Comparison of ENCODE assay signal across 8 cellular contexts in the genomic region with DNA sequence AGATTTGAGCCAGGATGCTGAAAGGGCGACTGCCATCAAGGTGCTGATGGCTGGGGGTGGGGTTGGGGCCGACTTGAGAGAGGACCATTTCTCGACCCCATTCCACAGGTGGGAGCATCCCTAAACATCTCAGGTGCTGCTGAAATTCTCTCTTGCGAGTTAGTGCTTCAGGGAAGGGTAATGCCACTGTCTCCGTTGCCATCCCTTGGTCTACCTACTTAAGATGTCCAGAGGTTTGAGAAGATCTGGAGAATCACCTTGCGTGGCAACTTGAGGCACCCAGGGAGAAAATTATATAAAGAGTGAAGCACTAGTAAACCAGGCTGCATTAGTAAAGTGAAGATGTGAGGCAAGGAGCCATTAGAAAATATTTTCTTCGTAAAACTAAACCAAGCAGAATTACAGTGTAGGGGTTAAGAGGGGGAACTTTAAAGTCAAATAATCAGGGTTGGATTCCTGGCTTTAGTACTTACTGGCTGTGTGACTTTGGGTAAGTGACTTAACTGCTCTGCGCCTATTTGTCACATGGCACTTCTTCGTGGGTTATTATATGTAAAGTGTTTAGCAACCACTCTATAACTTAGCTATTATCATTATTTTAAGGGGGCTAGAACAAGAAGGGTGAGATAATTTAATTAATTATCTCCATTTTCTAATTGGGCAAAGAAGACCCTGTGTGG. TPM values are rescaled to one million over a fixed set of nuclear protein-coding genes. Genes with fewer than 3 reads are reported as not detected.
A peak's percentile ranks its signal among the peaks of the same experiment; 100 is the strongest.
DNase-seq lines count a peak whose midpoint lies in the region; ATAC-seq and TF ChIP-seq lines count a peak whose summit lies in the region.

No MANE protein-coding gene starts in this region.

- H3K9ac ChIP-seq in OCI-LY3 (ENCODE audit: low read length) = peak overlapping the region; percentile 97

- H3K9me3 Mint-ChIP-seq in CD8-positive, alpha-beta memory T cell = no peaks in the 10 kb centered on the region

- no peak for TF ChIP-seq CTCF in OCI-LY3 (IDR thresholded peaks at IDR 0.05; ENCODE audit: low read depth, low read length)
- TF ChIP-seq CTCF in epithelial cell of esophagus (IDR thresholded peaks at IDR 0.05; ENCODE audit: insufficient read depth, low read depth, low read length, missing control alignments) = no peak
- no peak for TF ChIP-seq CTCF in ovary (IDR thresholded peaks at IDR 0.05)

- H3K36me3 ChIP-seq in CD8-positive, alpha-beta memory T cell (ENCODE audit: insufficient read depth, low read length) = peaks cover 3% of the 10 kb centered on the region
- peaks cover 17% of the 10 kb centered on the region for H3K36me3 ChIP-seq in OCI-LY3 (replicated peaks; ENCODE audit: low read depth, low read length)
- H3K36me3 ChIP-seq in ovary = no peaks in the 10 kb centered on the region

- no peaks in the 10 kb centered on the region for H3K9me3 ChIP-seq in CD8-positive, alpha-beta memory T cell (ENCODE audit: low read length)
- H3K9me3 ChIP-seq in OCI-LY3 (ENCODE audit: insufficient read depth, low read length) (peaks cover 11% of the 10 kb centered on the region), ovary (no peaks in the 10 kb centered on the region)

- H3K27me3 Mint-ChIP-seq in CD8-positive, alpha-beta memory T cell = no peaks in the 10 kb centered on the region

- H3K79me2 ChIP-seq in OCI-LY3 (ENCODE audit: low read length) = peaks cover 64% of the 10 kb centered on the region

- peak overlapping the region; percentile 80 to 98 (median 94) for H3K4me3 Mint-ChIP-seq in CD8-positive, alpha-beta memory T cell

- peaks cover 67 to 81% (median 74%) of the 10 kb centered on the region in 3 donors for H3K4me1 Mint-ChIP-seq in CD8-positive, alpha-beta memory T cell

- H3K27me3 ChIP-seq in CD8-positive, alpha-beta memory T cell (ENCODE audit: insufficient read depth, low read length, poor library complexity, severe bottlenecking) = no peaks in the 10 kb centered on the region
- H3K27me3 ChIP-seq in OCI-LY3 (ENCODE audit: low read depth, low read length) = no peaks in the 10 kb centered on the region
- H3K27me3 ChIP-seq in ovary = no peaks in the 10 kb centered on the region

- DNase-seq in CD8-positive, alpha-beta memory T cell = no peak
- DNase-seq in epithelial cell of esophagus (ENCODE audit: low read depth) (no peak), ovary (no peak), putamen (ENCODE audit: low spot score) (no peak), activated gamma-delta T cell treated with Interleukin-2 at 50 U/mL for 16 hours (no peak)
- DNase-seq in effector CD8-positive, alpha-beta T cell (lab: John Stamatoyannopoulos, UW) = no peak

- H3K4me1 ChIP-seq in CD8-positive, alpha-beta memory T cell (ENCODE audit: insufficient read depth, low read length) = peaks cover 65% of the 10 kb centered on the region
- H3K4me1 ChIP-seq in OCI-LY3 (ENCODE audit: low read length) = peaks cover 80% of the 10 kb centered on the region
- H3K4me1 ChIP-seq in ovary (ENCODE audit: insufficient read depth) = peaks cover 12% of the 10 kb centered on the region

- H3K4me3 ChIP-seq in CD8-positive, alpha-beta memory T cell (ENCODE audit: low read length) = peak overlapping the region; percentile 57
- H3K4me3 ChIP-seq in OCI-LY3 (ENCODE audit: low read length) = peak overlapping the region; percentile 88
- peak overlapping the region; percentile 72 for H3K4me3 ChIP-seq in epithelial cell of esophagus (ENCODE audit: low read length)
- peak overlapping the region; percentile 82 for H3K4me3 ChIP-seq in ovary

- no peak for ATAC-seq in GM18520 (IDR thresholded peaks at IDR 0.05; ENCODE audit: unreplicated experiment)

- TF ChIP-seq EP300 in ovary (IDR thresholded peaks at IDR 0.05) = no peak

- 34 to 57% (median 51%) methylated on average over 9 of the region's 9 CpGs for whole genome bisulfite sequencing in ovary, 3 donors

- no peak overlapping the region; the same call in 1 of the 2 replicates for H2AFZ ChIP-seq in OCI-LY3 (ENCODE audit: low read depth, low read length)

- H3K27ac ChIP-seq in CD8-positive, alpha-beta memory T cell (ENCODE audit: low read depth, low read length) = no peak overlapping the region
- peak overlapping the region; percentile 95 for H3K27ac ChIP-seq in OCI-LY3 (ENCODE audit: low read length)
- peak overlapping the region in 1 of 2 donors; percentile 63 for H3K27ac ChIP-seq in ovary

- intact Hi-C loops in ovary (cut with DNase I) = loop anchor here in 3 of 4 donors (10.0 kb wide), 5 partner anchors 59 to 219 kb away; no protein-coding TSS in a partner anchor

- peaks cover 0 to 14% (median 0%) of the 10 kb centered on the region in 3 donors for H3K36me3 Mint-ChIP-seq in CD8-positive, alpha-beta memory T cell

- H3K4me2 ChIP-seq in OCI-LY3 (ENCODE audit: low read length) = peak overlapping the region; percentile 94

- H4K20me1 ChIP-seq in OCI-LY3 (ENCODE audit: insufficient read depth, low read length) = peaks cover 18% of the 10 kb centered on the region

- H3K27ac Mint-ChIP-seq in CD8-positive, alpha-beta memory T cell = peak overlapping the region; percentile 85 to 98 (median 95)

- CTCF ChIA-PET in CD8-positive, alpha-beta memory T cell (lab: Charles Lee) = no interaction called here

- TF ChIP-seq POLR2A in ovary (IDR thresholded peaks at IDR 0.05) = no peak

- POLR2A ChIA-PET in CD8-positive, alpha-beta memory T cell (lab: Charles Lee) = no interaction called here

RNA-seq across cellular contexts. Expression of a gene that starts 0.7 kb away (rescaled TPM):
- 100 to 1,000 TPM; 125 to 126 TPM for total RNA-seq in CD8-positive, alpha-beta memory T cell
- 87.4 TPM for polyA plus RNA-seq in CD8-positive, alpha-beta memory T cell
- total RNA-seq in ovary = 10 to 100 TPM; 25.2 to 52.4 (median 42.5) TPM
- polyA plus RNA-seq in ovary = 10 to 100 TPM; 61.5 to 63.1 TPM
